ENCODE assay signal across 8 cellular contexts in genomic region chr1:45803299-45803780, GRCh38. TPM values are rescaled to one million over a fixed set of nuclear protein-coding genes. Genes with fewer than 3 reads are reported as not detected.
A peak's percentile ranks its signal among the peaks of the same experiment; 100 is the strongest.
DNase-seq lines count a peak whose midpoint lies in the region; ATAC-seq, FAIRE-seq and TF ChIP-seq lines count a peak whose summit lies in the region.

Gene MAST2 (plus strand): TSS chr1:45803612. CDS start chr1:45803896, 284 bp downstream.

- H3K36me3 ChIP-seq in NT2/D1 (ENCODE audit: insufficient read depth, insufficient read length, low read length) (peaks cover 27% of the 10 kb centered on the region), endothelial cell of umbilical vein (ENCODE audit: control insufficient read depth in 2 of 2, extremely low read depth in 1 of 2, insufficient read depth in 2 of 2, low read length in 2 of 2) (no peaks in the 10 kb centered on the region)

- intact Hi-C loops in endothelial cell of umbilical vein (cut with micrococcal nuclease) = loop anchor here (1.0 to 2.0 kb wide), 3 partner anchors 115 to 329 kb away; partner anchors contain the start of genes NASP, PIK3R3 and TMEM69

- peak within 1 kb of the TSS; percentile 91 for H2AFZ ChIP-seq in endothelial cell of umbilical vein (ENCODE audit: low read depth, low read length)

- H3K9ac ChIP-seq in NT2/D1 (ENCODE audit: insufficient read length, low read depth) (peak within 1 kb of the TSS; percentile 92), endothelial cell of umbilical vein (replicated peaks; ENCODE audit: extremely low read depth, insufficient read depth, low read length) (peak within 1 kb of the TSS; percentile 86)

- no peaks in the 10 kb centered on the region for H3K9me3 ChIP-seq in NT2/D1 (ENCODE audit: insufficient read depth, low read length)
- H3K9me3 ChIP-seq in endothelial cell of umbilical vein (replicated peaks; ENCODE audit: control insufficient read depth, insufficient read depth, low read length) = no peaks in the 10 kb centered on the region

- ATAC-seq in GM21381 (IDR thresholded peaks at IDR 0.05; ENCODE audit: unreplicated experiment) = peak; percentile 92

- DNase-seq in COR-L47 (lab: John Stamatoyannopoulos, UW) (peak; percentile 72), HUDEP-2 (lab: John Stamatoyannopoulos, UW; ENCODE audit: unreplicated experiment in 76 of 76) (peak in 73 of 76 experiments; percentile 9 to 90 (median 77)), NT2/D1 (ENCODE audit: low read depth, low spot score) (peak; percentile 84), endothelial cell of umbilical vein (ENCODE audit: low read depth, low spot score) (peak; percentile 88), midbrain (lab: John Stamatoyannopoulos, UW) (peak; percentile 90)
- DNase-seq in activated CD8-positive, alpha-beta memory T cell treated with anti-CD3 and anti-CD28 coated beads, Interleukin-2, amount 50 U/mL, for 24 hours (ENCODE audit: extremely low read depth) = peak; percentile 47
- DNase-seq in stimulated activated CD8-positive, alpha-beta memory T cell treated with anti-CD3 and anti-CD28 coated beads, Interleukin-15, amount 100 ng/mL, for 4 hours (ENCODE audit: low read depth in 2 of 2) = peak; percentile 52 to 71

- H3K4me1 ChIP-seq in NT2/D1 (ENCODE audit: insufficient read depth, insufficient read length) (no peaks in the 10 kb centered on the region), endothelial cell of umbilical vein (ENCODE audit: control insufficient read depth, extremely low read depth, insufficient read depth, low read length) (peaks cover 24% of the 10 kb centered on the region)

- no peak for TF ChIP-seq CTCF in endothelial cell of umbilical vein (IDR thresholded peaks at IDR 0.05; ENCODE audit: extremely low read depth in 1 of 2, insufficient read depth in 1 of 2, low read depth in 1 of 2, low read length in 2 of 2)

- POLR2A ChIA-PET in endothelial cell of umbilical vein (lab: Charles Lee) = interaction anchor here (0.7 kb wide), 1 partner anchor 108 kb away, joined by 4 read pairs; no protein-coding TSS in a partner anchor

- H3K4me2 ChIP-seq in endothelial cell of umbilical vein (ENCODE audit: insufficient read depth, low read length) = peak within 1 kb of the TSS; percentile 100

- CTCF ChIA-PET in endothelial cell of umbilical vein (lab: Charles Lee) = interaction anchor here (0.7 to 1.9 kb wide), 2 partner anchors 117 to 234 kb away, joined by 3 to 4 read pairs; partner anchors contain the start of gene GPBP1L1

- H3K27ac ChIP-seq in endothelial cell of umbilical vein (ENCODE audit: insufficient read depth, low read depth, low read length) = peak within 1 kb of the TSS; percentile 93

- no TSS peak for BruUV-seq in endothelial cell of umbilical vein (replicated peaks; lab: Mats Ljungman, UMichigan)

- H4K20me1 ChIP-seq in endothelial cell of umbilical vein (replicated peaks; ENCODE audit: control insufficient read depth, extremely low read depth, insufficient read depth, low read length) = peaks cover 2% of the 10 kb centered on the region

- no peaks in the 10 kb centered on the region for H3K9me1 ChIP-seq in endothelial cell of umbilical vein (replicated peaks; ENCODE audit: control insufficient read depth, extremely low read depth, insufficient read depth, low read length)

- dilution Hi-C loops in endothelial cell of umbilical vein (cut with MboI; ENCODE audit: extremely low pct_ligation_motif_present, low sequenced_read_pairs) = no loop called here

- TF ChIP-seq POLR2A in endothelial cell of umbilical vein (IDR thresholded peaks at IDR 0.05; ENCODE audit: low read depth, low read length) = peak; percentile 50

- peaks cover 6% of the 10 kb centered on the region for H3K27me3 ChIP-seq in NT2/D1 (ENCODE audit: insufficient read depth, insufficient read length)
- H3K27me3 ChIP-seq in endothelial cell of umbilical vein (ENCODE audit: control insufficient read depth in 2 of 2, insufficient read depth in 2 of 2, low read length in 2 of 2) = no peaks in the 10 kb centered on the region

- H3K4me3 ChIP-seq in NT2/D1 (ENCODE audit: insufficient read length, low read depth) (peak within 1 kb of the TSS; percentile 83), endothelial cell of umbilical vein (replicated peaks in 1 of 3; ENCODE audit: insufficient read depth in 1 of 3, low read depth in 1 of 3, low read length in 3 of 3) (peak within 1 kb of the TSS; percentile 78 to 98 (median 82))

- H3K79me2 ChIP-seq in endothelial cell of umbilical vein (ENCODE audit: control insufficient read depth, insufficient read depth, low read length) = peaks cover 39% of the 10 kb centered on the region

- FAIRE-seq in endothelial cell of umbilical vein (lab: Jason Lieb, UNC) = peak; percentile 70

TF ChIP-seq in endothelial cell of umbilical vein, 7 proteins besides CTCF, POLR2A, EP300 and RAD21:
- TF ChIP-seq MYC (IDR thresholded peaks at IDR 0.05; ENCODE audit: low read depth, low read length) (no peak), EZH2 (IDR thresholded peaks at IDR 0.05; ENCODE audit: borderline replicate concordance, low read depth, low read length, severe bottlenecking) (no peak), POLR2AphosphoS5 (IDR thresholded peaks at IDR 0.05; ENCODE audit: insufficient read depth, low read depth, low read length) (peak; percentile 60)
TF ChIP-seq in endothelial cell of umbilical vein: peak in this region for 1.

RNA-seq across cellular contexts. Expression of gene MAST2, which starts in this region (rescaled TPM):
- 33.8 and 41.2 TPM in 2 replicates for total RNA-seq in endothelial cell of umbilical vein
- 25.0 and 27.4 TPM in 2 replicates for polyA plus RNA-seq in endothelial cell of umbilical vein
- 23.9 and 25.5 TPM in 2 replicates for polyA plus RNA-seq in endothelial cell of umbilical vein (2011; cell fraction: cytosol; rRNA removed)
- 127 and 143 TPM in 2 replicates for polyA plus RNA-seq in endothelial cell of umbilical vein (2011; cell fraction: nucleus; rRNA removed)
- polyA plus RNA-seq in endothelial cell of umbilical vein (2012) = 28.7 and 29.6 TPM in 2 replicates
- polyA minus RNA-seq in endothelial cell of umbilical vein = 51.0 and 57.9 TPM in 2 replicates
- 26.0 TPM for polyA minus RNA-seq in endothelial cell of umbilical vein (2011; cell fraction: cytosol; rRNA and poly(A)+ RNA removed)
- 61.1 and 83.4 TPM in 2 replicates for polyA minus RNA-seq in endothelial cell of umbilical vein (2011; cell fraction: nucleus; rRNA and poly(A)+ RNA removed)

Comparison
In these comparisons a context has a peak if more than half of its experiments do, and no peak if none do; other contexts are left out.
1. Peak in every context shown above with its lines: DNase-seq, ATAC-seq, H3K4me3 ChIP-seq and H3K27ac ChIP-seq.